Comparison of ENCODE assay signal across 8 cellular contexts in genomic region chr10:132904169-132904813, GRCh38. TPM values are rescaled to one million over a fixed set of nuclear protein-coding genes. Genes with fewer than 3 reads are reported as not detected.
DNase-seq lines count a peak whose midpoint lies in the region; ATAC-seq lines count a peak whose summit lies in the region.

No MANE protein-coding gene starts in this region.

- no peak for ATAC-seq in Right ventricle myocardium inferior
- ATAC-seq in left cardiac atrium, result peak in 1 of 2 donors; percentile 33
- ATAC-seq in GM18520 (IDR thresholded peaks at IDR 0.05; ENCODE audit: unreplicated experiment), result no peak
- ATAC-seq in HG02571 (IDR thresholded peaks at IDR 0.05; ENCODE audit: unreplicated experiment), result no peak

- H3K4me3 Mint-ChIP-seq in activated naive CD4-positive, alpha-beta T cell treated with anti-CD3 and anti-CD28 coated beads for 36 hours, result no peak overlapping the region

- H3K4me1 Mint-ChIP-seq in activated naive CD4-positive, alpha-beta T cell treated with anti-CD3 and anti-CD28 coated beads for 36 hours (ENCODE audit: low read depth), result peaks cover 6% of the 10 kb centered on the region

- no peaks in the 10 kb centered on the region for H3K36me3 Mint-ChIP-seq in activated naive CD4-positive, alpha-beta T cell treated with anti-CD3 and anti-CD28 coated beads for 36 hours (ENCODE audit: low read depth)

- peak; percentile 74 for DNase-seq in Right ventricle myocardium inferior (ENCODE audit: missing footprints)
- no peak for DNase-seq in cardiac septum (ENCODE audit: low spot score)
- peak; percentile 31 for DNase-seq in NCI-H1092 treated with DMSO at 0.1 percent for 48 hours (lab: John Stamatoyannopoulos, UW)
- DNase-seq in activated naive CD4-positive, alpha-beta T cell treated with anti-CD3 and anti-CD28 coated beads for 36 hours, result peak; percentile 60
- peak; percentile 31 for DNase-seq in left cardiac atrium
- DNase-seq in stimulated activated CD4-positive, alpha-beta T cell treated with anti-CD3 and anti-CD28 coated beads, Interleukin-12 subunit alpha, Interleukin-12 subunit beta, amount 100 ng/mL, for 4 hours, result peak; percentile 23

- no peaks in the 10 kb centered on the region for H3K9me3 Mint-ChIP-seq in activated naive CD4-positive, alpha-beta T cell treated with anti-CD3 and anti-CD28 coated beads for 36 hours

- peaks cover 5% of the 10 kb centered on the region for H3K27me3 Mint-ChIP-seq in activated naive CD4-positive, alpha-beta T cell treated with anti-CD3 and anti-CD28 coated beads for 36 hours (ENCODE audit: low read depth)

- intact Hi-C loops in Right ventricle myocardium inferior (cut with DNase I) (loop anchor here (10.0 kb wide), 1 partner anchor 221 kb away; no protein-coding TSS in a partner anchor), cardiac septum (cut with DNase I) (no loop called here), left cardiac atrium (cut with DNase I) (no loop called here)
- intact Hi-C loops in activated naive CD4-positive, alpha-beta T cell treated with anti-CD3 and anti-CD28 coated beads for 36 hours (cut with micrococcal nuclease), result loop anchor here (1.0 to 10.0 kb wide), 2 partner anchors 221 to 401 kb away; partner anchors contain the start of genes TUBGCP2 and ZNF511

- CTCF ChIA-PET in activated naive CD4-positive, alpha-beta T cell treated with anti-CD3 and anti-CD28 coated beads for 36 hours (lab: Charles Lee), result interaction anchor here (0.9 to 3.4 kb wide), 5 partner anchors 10 to 243 kb away, joined by 3 to 18 read pairs (median 3); no protein-coding TSS in a partner anchor

- H3K27ac Mint-ChIP-seq in activated naive CD4-positive, alpha-beta T cell treated with anti-CD3 and anti-CD28 coated beads for 36 hours, result no peak overlapping the region

RNA-seq across cellular contexts. Expression of gene CFAP46, which starts 38.1 kb away (rescaled TPM):
- total RNA-seq in Right ventricle myocardium inferior (0.57 TPM), cardiac septum (0.94 TPM), left cardiac atrium (1 to 10 TPM; 1.2 to 1.7 TPM)
- total RNA-seq in activated naive CD4-positive, alpha-beta T cell treated with anti-CD3 and anti-CD28 coated beads for 36 hours, result not detected

Comparison
In these comparisons a context has a peak if more than half of its experiments do, and no peak if none do; other contexts are left out.
1. intact Hi-C loops: an anchor here in Right ventricle myocardium inferior (10.0 kb wide) and activated naive CD4-positive, alpha-beta T cell treated with anti-CD3 and anti-CD28 coated beads for 36 hours (1.0 to 10.0 kb wide); none called in cardiac septum and left cardiac atrium.